ENCODE assay signal across 1 cellular context in genomic region chr3:108103971-108104797, GRCh38.
TF ChIP-seq lines count a peak whose summit lies in the region.

No MANE protein-coding gene starts in this region.

TF ChIP-seq in IMR-90, 13 proteins besides CTCF, POLR2A, EP300 and RAD21 (continued from another document):
- TF ChIP-seq NFE2L2 (IDR thresholded peaks at IDR 0.05; ENCODE audit: low read depth, low read length) (no peak), MAZ (IDR thresholded peaks at IDR 0.05; ENCODE audit: borderline replicate concordance, low read depth, low read length) (no peak), MAFK (IDR thresholded peaks at IDR 0.05; ENCODE audit: low read depth, low read length) (no peak), SMC3 (IDR thresholded peaks at IDR 0.05; ENCODE audit: low read depth, low read length) (no peak), RCOR1 (IDR thresholded peaks at IDR 0.05; ENCODE audit: insufficient replicate concordance, low read length) (no peak), BHLHE40 (IDR thresholded peaks at IDR 0.05; ENCODE audit: low read depth, low read length) (no peak), CEBPB (IDR thresholded peaks at IDR 0.05; ENCODE audit: low read depth, low read length) (no peak), MXI1 (IDR thresholded peaks at IDR 0.05; ENCODE audit: borderline replicate concordance, low read depth, low read length) (no peak), CHD1 (IDR thresholded peaks at IDR 0.05; ENCODE audit: low read depth, low read length) (no peak), RFX5 (IDR thresholded peaks at IDR 0.05; ENCODE audit: low read depth, low read length) (no peak)
- TF ChIP-seq, protein P1, sequence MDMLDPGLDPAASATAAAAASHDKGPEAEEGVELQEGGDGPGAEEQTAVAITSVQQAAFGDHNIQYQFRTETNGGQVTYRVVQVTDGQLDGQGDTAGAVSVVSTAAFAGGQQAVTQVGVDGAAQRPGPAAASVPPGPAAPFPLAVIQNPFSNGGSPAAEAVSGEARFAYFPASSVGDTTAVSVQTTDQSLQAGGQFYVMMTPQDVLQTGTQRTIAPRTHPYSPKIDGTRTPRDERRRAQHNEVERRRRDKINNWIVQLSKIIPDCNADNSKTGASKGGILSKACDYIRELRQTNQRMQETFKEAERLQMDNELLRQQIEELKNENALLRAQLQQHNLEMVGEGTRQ (IDR thresholded peaks at IDR 0.05; ENCODE audit: low read depth, low read length) = no peak
